8 cellular contexts compared by ENCODE assay signal in the genomic region with DNA sequence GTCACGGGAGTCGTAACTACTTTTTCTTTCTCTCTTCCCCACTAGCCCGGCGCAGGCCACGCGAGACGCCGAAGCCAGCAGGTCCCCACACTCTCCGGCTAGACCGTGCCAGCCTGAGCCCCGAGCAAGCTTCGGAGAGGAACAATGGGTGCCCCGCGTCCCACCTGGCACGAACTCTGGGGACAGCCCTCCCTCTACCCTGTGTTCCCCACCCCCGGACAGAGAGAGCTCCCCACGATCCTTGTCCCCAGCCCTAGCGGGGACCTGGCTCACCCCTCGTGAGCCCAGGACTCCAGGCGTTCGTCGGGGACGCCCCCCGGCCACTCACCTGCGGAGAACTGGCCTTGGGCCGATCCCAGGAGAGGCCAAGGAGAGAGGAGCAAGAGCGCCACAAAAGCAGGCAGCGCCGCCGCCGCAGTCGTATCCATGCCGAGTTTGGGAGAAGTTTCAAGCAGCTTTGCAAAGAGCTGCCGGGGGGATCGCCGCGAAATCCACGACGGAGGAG. TPM values are rescaled to one million over a fixed set of nuclear protein-coding genes. Genes with fewer than 3 reads are reported as not detected.
DNase-seq lines count a peak whose midpoint lies in the region; ATAC-seq and TF ChIP-seq lines count a peak whose summit lies in the region.

No MANE protein-coding gene starts in this region.

- DNase-seq in PC-3 (no peak), adipocyte (ENCODE audit: low read depth) (peak; percentile 74), right atrium auricular region (ENCODE audit: low spot score) (peak; percentile 65), sciatic nerve (ENCODE audit: low spot score) (peak; percentile 65), HuH-7 (ENCODE audit: low spot score) (no peak), NCI-H510A (lab: John Stamatoyannopoulos, UW) (no peak)

- H3K4me2 ChIP-seq in PC-3 (ENCODE audit: low read length): peak overlapping the region; percentile 89

- H3K36me3 ChIP-seq in PC-3 (ENCODE audit: low read depth, low read length) (no peaks in the 10 kb centered on the region), adipocyte (ENCODE audit: control insufficient read depth, insufficient read depth, low read length, severe bottlenecking) (no peaks in the 10 kb centered on the region), right atrium auricular region (no peaks in the 10 kb centered on the region)

- H3K27ac ChIP-seq in PC-3 (ENCODE audit: low read length) (peak overlapping the region; percentile 96), right atrium auricular region (peak overlapping the region; percentile 95 to 97)

- peak; percentile 14 for ATAC-seq in GM18868 (IDR thresholded peaks at IDR 0.05; ENCODE audit: unreplicated experiment)
- ATAC-seq in HG02852 (IDR thresholded peaks at IDR 0.05; ENCODE audit: unreplicated experiment): peak; percentile 23
- ATAC-seq in PC-3: peak; percentile 11
- peak; percentile 63 for ATAC-seq in sciatic nerve

- BruUV-seq in PC-3 (replicated peaks; lab: Mats Ljungman, UMichigan): TSS peak; percentile 31

- CTCF ChIA-PET in PC-3 (lab: Charles Lee): interaction anchor here (0.6 kb wide), 2 partner anchors 18 to 211 kb away, joined by 4 read pairs; no protein-coding TSS in a partner anchor

- H4K20me1 ChIP-seq in PC-3 (ENCODE audit: low read length): peaks cover 30% of the 10 kb centered on the region

- peaks cover 43% of the 10 kb centered on the region for H3K4me1 ChIP-seq in PC-3 (ENCODE audit: insufficient read depth, low read length)
- H3K4me1 ChIP-seq in adipocyte (ENCODE audit: control insufficient read depth, insufficient read depth, low read length): peaks cover 21% of the 10 kb centered on the region
- peaks cover 0 to 41% of the 10 kb centered on the region in 2 donors for H3K4me1 ChIP-seq in right atrium auricular region

- H3K27me3 ChIP-seq in PC-3 (ENCODE audit: low read length): no peaks in the 10 kb centered on the region
- H3K27me3 ChIP-seq in adipocyte (replicated peaks; ENCODE audit: control insufficient read depth, insufficient read depth, low read length): no peaks in the 10 kb centered on the region
- H3K27me3 ChIP-seq in right atrium auricular region: no peaks in the 10 kb centered on the region

- peak overlapping the region; percentile 99 for H3K9ac ChIP-seq in PC-3 (ENCODE audit: low read length)
- H3K9ac ChIP-seq in adipocyte (ENCODE audit: low read length): peak overlapping the region; percentile 92

- no peaks in the 10 kb centered on the region for H3K9me3 ChIP-seq in PC-3 (ENCODE audit: low read length)
- no peaks in the 10 kb centered on the region for H3K9me3 ChIP-seq in adipocyte (ENCODE audit: control insufficient read depth, low read length)
- no peaks in the 10 kb centered on the region for H3K9me3 ChIP-seq in right atrium auricular region

- no peak for TF ChIP-seq CTCF in PC-3 (conservative IDR thresholded peaks at IDR 0.05; ENCODE audit: low read depth, low read length)
- TF ChIP-seq CTCF in right atrium auricular region (IDR thresholded peaks at IDR 0.05): no peak

- peaks cover 54% of the 10 kb centered on the region for H3K79me2 ChIP-seq in PC-3 (ENCODE audit: low read length)

- POLR2A ChIA-PET in PC-3 (lab: Charles Lee; ENCODE audit: unreplicated experiment): interaction anchor here (0.6 to 1.2 kb wide), 7 partner anchors 18 to 773 kb away, joined by 3 to 11 read pairs (median 3); no protein-coding TSS in a partner anchor

- H3K4me3 ChIP-seq in PC-3 (ENCODE audit: low read length) (peak overlapping the region; percentile 94), adipocyte (ENCODE audit: low read length) (peak overlapping the region; percentile 89), right atrium auricular region (peak overlapping the region; percentile 78 to 90)

- H3K9me2 ChIP-seq in PC-3 (replicated peaks; ENCODE audit: low read length): no peaks in the 10 kb centered on the region

- peak overlapping the region; percentile 22; the same call in 1 of the 2 replicates for H2AFZ ChIP-seq in PC-3 (ENCODE audit: low read length)

- no peaks in the 10 kb centered on the region for H3F3A ChIP-seq in PC-3 (ENCODE audit: low read length, unreplicated experiment)

- intact Hi-C loops in PC-3 (cut with micrococcal nuclease): loop anchor here (2.0 to 5.0 kb wide), 6 partner anchors 88 to 663 kb away; no protein-coding TSS in a partner anchor
- intact Hi-C loops in sciatic nerve (cut with DNase I): no loop called here

RNA-seq across cellular contexts. Expression of a gene that starts 0.4 kb away (rescaled TPM):
- total RNA-seq in PC-3 (2014; rRNA removed) (53.8 and 64.7 TPM in 2 replicates), right atrium auricular region (10 to 100 TPM; 24.5 to 36.4 TPM), sciatic nerve (25.9 TPM)

Comparison
In these comparisons a context has a peak if more than half of its experiments do, and no peak if none do; other contexts are left out.
1. ATAC-seq: peak in every context shown above with its lines; median percentile 63 in sciatic nerve; 23 in HG02852; 14 in GM18868; 11 in PC-3.
2. DNase-seq: peak in adipocyte (single experiment), right atrium auricular region (single experiment) and sciatic nerve (single experiment); none in PC-3 (single experiment), HuH-7 (single experiment) and NCI-H510A (single experiment).
3. Peak in every context shown above with its lines, with median percentiles within 50 percentile points of each other: H3K4me3 ChIP-seq.